Comparison of ENCODE assay signal across 8 cellular contexts in genomic region chr10:63133787-63134557, GRCh38. TPM values are rescaled to one million over a fixed set of nuclear protein-coding genes. Genes with fewer than 3 reads are reported as not detected.
DNase-seq lines count a peak whose midpoint lies in the region; ATAC-seq and TF ChIP-seq lines count a peak whose summit lies in the region.

No MANE protein-coding gene starts in this region.

- TF ChIP-seq POLR2A in NB4 (IDR thresholded peaks at IDR 0.05; ENCODE audit: extremely low read depth, insufficient read length) (no peak), vagina (IDR thresholded peaks at IDR 0.05) (no peak)

- TF ChIP-seq CTCF in NB4 (IDR thresholded peaks at IDR 0.05; ENCODE audit: low read depth, low read length) (no peak), lung (IDR thresholded peaks at IDR 0.05; ENCODE audit: control extremely low read depth, extremely low read depth) (no peak), vagina (IDR thresholded peaks at IDR 0.05) (no peak)

- no peaks in the 10 kb centered on the region for H3K27me3 ChIP-seq in lung (ENCODE audit: control insufficient read depth, insufficient read depth)
- H3K27me3 ChIP-seq in vagina, result no peaks in the 10 kb centered on the region

- peak; percentile 74 for ATAC-seq in central memory CD8-positive, alpha-beta T cell (replicated peaks; ENCODE audit: extremely low read depth, poor library complexity, severe bottlenecking)
- no peak for ATAC-seq in lung (ENCODE audit: insufficient read depth, low FRiP score)
- ATAC-seq in HG02642 (IDR thresholded peaks at IDR 0.05; ENCODE audit: poor library complexity, unreplicated experiment), result no peak

- peaks cover 9% of the 10 kb centered on the region for H3K9me3 Mint-ChIP-seq in central memory CD8-positive, alpha-beta T cell

- H3K36me3 ChIP-seq in lung (ENCODE audit: control insufficient read depth in 2 of 2, insufficient read depth in 2 of 2, low read length in 2 of 2) (no peaks in the 10 kb centered on the region), vagina (no peaks in the 10 kb centered on the region)

- H3K9me3 ChIP-seq in lung (ENCODE audit: control insufficient read depth in 2 of 2, insufficient read depth in 1 of 2, low read length in 1 of 2), result no peaks in the 10 kb centered on the region
- no peaks in the 10 kb centered on the region for H3K9me3 ChIP-seq in vagina

- peaks cover 10% of the 10 kb centered on the region for H3K27me3 Mint-ChIP-seq in central memory CD8-positive, alpha-beta T cell

- peak overlapping the region; percentile 88 for H3K27ac Mint-ChIP-seq in central memory CD8-positive, alpha-beta T cell (ENCODE audit: low read depth)

- H3K4me3 Mint-ChIP-seq in central memory CD8-positive, alpha-beta T cell, result peak overlapping the region; percentile 85

- peaks cover 29% of the 10 kb centered on the region for H3K4me1 Mint-ChIP-seq in central memory CD8-positive, alpha-beta T cell

- H3K27ac ChIP-seq in lung (ENCODE audit: low read depth in 1 of 2, low read length in 1 of 2) (peak overlapping the region; percentile 90 to 91), vagina (peak overlapping the region; percentile 93)

- H3K4me3 ChIP-seq in NB4 (ENCODE audit: low read depth, low read length) (peak overlapping the region; percentile 88), lung (peak overlapping the region; percentile 84), vagina (peak overlapping the region; percentile 89 to 95)

- 9 to 10% methylated on average over 11 of the region's 11 CpGs for WGBS in lung, 2 donors

- DNase-seq in GM03348 (ENCODE audit: low spot score), result peak; percentile 31
- peak; percentile 73 for DNase-seq in NB4 (ENCODE audit: low read depth)
- DNase-seq in central memory CD8-positive, alpha-beta T cell (ENCODE audit: low spot score in 2 of 2), result no peak
- no peak for DNase-seq in lung (ENCODE audit: low spot score)
- DNase-seq in vagina (ENCODE audit: extremely low spot score in 2 of 2), result no peak
- DNase-seq in NCI-H748 (lab: John Stamatoyannopoulos, UW; ENCODE audit: unreplicated experiment), result no peak
- no peak for DNase-seq in NCI-H524 (lab: John Stamatoyannopoulos, UW)

- peaks cover 2 to 11% of the 10 kb centered on the region in 2 donors for H3K4me1 ChIP-seq in lung (ENCODE audit: control insufficient read depth in 2 of 2, insufficient read depth in 2 of 2, low read length in 2 of 2)
- H3K4me1 ChIP-seq in vagina, result peaks cover 30% of the 10 kb centered on the region

- peaks cover 11% of the 10 kb centered on the region for H3K36me3 Mint-ChIP-seq in central memory CD8-positive, alpha-beta T cell (ENCODE audit: insufficient read depth)

- intact Hi-C loops in vagina (cut with DNase I), result no loop called here

RNA-seq across cellular contexts. Expression of gene NRBF2, which starts 0.8 kb away (rescaled TPM):
- total RNA-seq in lung (10 to 100 TPM; 18.6 to 21.1 TPM), vagina (16.5 TPM)
- polyA plus RNA-seq in lung, result 10 to 100 TPM; 11.2 to 25.1 TPM

Comparison
In these comparisons a context has a peak if more than half of its experiments do, and no peak if none do; other contexts are left out.
1. DNase-seq: peak in GM03348 (single experiment) and NB4 (single experiment); none in central memory CD8-positive, alpha-beta T cell (0 of 2), lung (single experiment), vagina (0 of 2), NCI-H748 (single experiment) and NCI-H524 (0 of 2).
2. Peak in every context shown above with its lines, with median percentiles within 50 percentile points of each other: H3K4me3 ChIP-seq.